ENCODE assay signal across 9 cellular contexts in the genomic region with DNA sequence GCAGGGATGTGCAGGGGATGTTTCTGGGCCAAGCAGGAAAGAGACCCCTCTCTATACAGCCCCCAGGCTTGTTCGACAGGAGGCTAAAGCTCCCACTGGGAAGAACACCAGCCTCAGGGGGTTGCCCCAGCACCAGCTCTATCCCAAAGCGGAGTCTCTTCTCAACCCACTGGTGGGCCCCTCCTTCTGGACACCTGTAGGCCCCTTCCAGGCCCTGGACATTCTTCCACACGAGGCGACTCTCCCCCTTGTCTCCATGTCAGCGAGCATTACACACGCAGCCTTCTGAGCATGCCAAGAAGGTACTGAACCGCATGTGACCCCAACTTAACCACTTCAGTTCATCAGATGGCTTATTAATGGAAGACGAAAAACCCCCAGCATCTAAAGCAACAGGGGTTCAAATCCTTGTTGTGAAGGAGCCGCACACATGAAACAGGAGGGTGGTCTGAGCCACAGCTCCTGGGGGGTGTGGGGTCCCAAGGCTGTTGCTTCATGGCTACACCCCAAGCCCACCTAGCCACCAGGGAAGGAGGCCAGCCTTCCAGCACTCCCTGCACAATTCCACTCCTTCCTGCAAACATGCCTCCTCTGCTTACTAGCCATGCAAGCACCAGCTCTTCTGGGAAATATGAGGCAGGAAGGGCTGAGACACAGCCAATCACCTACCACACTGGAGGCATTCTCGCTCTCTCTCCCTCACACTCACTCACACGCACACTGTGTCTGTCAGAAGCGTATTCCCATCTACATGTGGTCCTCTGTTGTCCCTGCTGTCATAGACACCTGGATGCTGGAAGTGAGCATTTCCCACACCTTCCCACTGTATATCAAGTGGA.
A peak's percentile ranks its signal among the peaks of the same experiment; 100 is the strongest.
DNase-seq lines count a peak whose midpoint lies in the region; ATAC-seq and TF ChIP-seq lines count a peak whose summit lies in the region.
"Had no signal": no experiment of that assay in that cellular context is flagged by ENCODE, and none has a peak within 500 bp of the region (broad histone marks: within the 10 kb centered on the region; RNA-seq: fewer than 3 reads in every experiment).

No MANE protein-coding gene starts in this region.

- peaks cover 72% of the 10 kb centered on the region for H3K79me2 ChIP-seq in neural cell (replicated peaks; ENCODE audit: insufficient read depth, low read length)

- peak overlapping the region; percentile 83 for H3K9ac ChIP-seq in neural cell (ENCODE audit: low read length)

- H3K9me2 ChIP-seq in neural cell (ENCODE audit: insufficient read depth, low read length): no peaks in the 10 kb centered on the region

- no peaks in the 10 kb centered on the region for H3K36me3 ChIP-seq in RWPE2 (ENCODE audit: low read depth)
- H3K36me3 ChIP-seq in neural cell (ENCODE audit: insufficient read depth, low read length): no peaks in the 10 kb centered on the region

- H3K4me3 ChIP-seq in RWPE2 (ENCODE audit: severe bottlenecking): no peak overlapping the region
- peak overlapping the region; percentile 22 for H3K4me3 ChIP-seq in fibroblast of the aortic adventitia (ENCODE audit: low read depth, low read length)
- H3K4me3 ChIP-seq in neural cell (ENCODE audit: low read length): peak overlapping the region; percentile 95

- no peak overlapping the region for H2AFZ ChIP-seq in neural cell (ENCODE audit: low read depth, low read length)

- H4K20me1 ChIP-seq in neural cell (ENCODE audit: insufficient read depth): peaks cover 57% of the 10 kb centered on the region

- H3K9me3 ChIP-seq in RWPE2 (ENCODE audit: severe bottlenecking) (no peaks in the 10 kb centered on the region), neural cell (ENCODE audit: low read length) (no peaks in the 10 kb centered on the region)

- H3K27me3 ChIP-seq in RWPE2 (ENCODE audit: insufficient read depth, poor library complexity, severe bottlenecking) (no peaks in the 10 kb centered on the region), neural cell (ENCODE audit: insufficient read depth, low read depth, low read length) (no peaks in the 10 kb centered on the region)

- H3K4me2 ChIP-seq in neural cell (ENCODE audit: low read length): peak overlapping the region; percentile 71

- ATAC-seq in RWPE2 (ENCODE audit: low read depth) (no peak), HG03571 (IDR thresholded peaks at IDR 0.05; ENCODE audit: unreplicated experiment) (no peak)

- H3K4me1 ChIP-seq in RWPE2 (ENCODE audit: insufficient read depth, poor library complexity, severe bottlenecking): peaks cover 6% of the 10 kb centered on the region

- no peak for TF ChIP-seq RAD21 in neural cell (conservative IDR thresholded peaks at IDR 0.05)

- TF ChIP-seq EP300 in neural cell (conservative IDR thresholded peaks at IDR 0.05; ENCODE audit: poor library complexity, severe bottlenecking): peak; percentile 13

- DNase-seq in RWPE2 (ENCODE audit: low spot score) (peak; percentile 78), fibroblast of the aortic adventitia (ENCODE audit: low read depth) (no peak), NCI-H1436 (lab: John Stamatoyannopoulos, UW) (no peak), NCI-H2029 (lab: John Stamatoyannopoulos, UW) (no peak), NCI-H524 treated with DMSO at 0.1 percent for 48 hours (lab: John Stamatoyannopoulos, UW) (no peak)

- 0 out of 2 replicates have a peak overlapping the region, but pooled peaks have one; percentile 22 for H3K27ac ChIP-seq in 22Rv1
- H3K27ac ChIP-seq in RWPE2 (ENCODE audit: poor library complexity, severe bottlenecking): no peak overlapping the region
- H3K27ac ChIP-seq in neural cell (ENCODE audit: low read length): peak overlapping the region; percentile 78
- H3K27ac ChIP-seq: epithelial cell of prostate had no signal

- TF ChIP-seq CTCF in 22Rv1 (IDR thresholded peaks at IDR 0.05): no peak
- TF ChIP-seq CTCF in RWPE2 (IDR thresholded peaks at IDR 0.05; ENCODE audit: poor library complexity, severe bottlenecking): no peak
- TF ChIP-seq CTCF in fibroblast of the aortic adventitia (IDR thresholded peaks at IDR 0.05; ENCODE audit: insufficient read depth, low read length): no peak
- no peak for TF ChIP-seq CTCF in neural cell (IDR thresholded peaks at IDR 0.05; ENCODE audit: poor library complexity, severe bottlenecking)

- peaks cover 3% of the 10 kb centered on the region for H3F3A ChIP-seq in neural cell (ENCODE audit: insufficient read depth, low read length, poor library complexity, severe bottlenecking)

TF ChIP-seq in neural cell, 6 proteins besides CTCF, POLR2A, EP300 and RAD21:
- peak; percentile 83 for TF ChIP-seq MXI1 (conservative IDR thresholded peaks at IDR 0.05; ENCODE audit: poor library complexity, severe bottlenecking)
- TF ChIP-seq EZH2 (IDR thresholded peaks at IDR 0.05; ENCODE audit: borderline replicate concordance, insufficient read depth, low read length, poor library complexity, severe bottlenecking): no peak
- no peak for TF ChIP-seq TAF1 (IDR thresholded peaks at IDR 0.05; ENCODE audit: low read depth)
- TF ChIP-seq, protein P1, sequence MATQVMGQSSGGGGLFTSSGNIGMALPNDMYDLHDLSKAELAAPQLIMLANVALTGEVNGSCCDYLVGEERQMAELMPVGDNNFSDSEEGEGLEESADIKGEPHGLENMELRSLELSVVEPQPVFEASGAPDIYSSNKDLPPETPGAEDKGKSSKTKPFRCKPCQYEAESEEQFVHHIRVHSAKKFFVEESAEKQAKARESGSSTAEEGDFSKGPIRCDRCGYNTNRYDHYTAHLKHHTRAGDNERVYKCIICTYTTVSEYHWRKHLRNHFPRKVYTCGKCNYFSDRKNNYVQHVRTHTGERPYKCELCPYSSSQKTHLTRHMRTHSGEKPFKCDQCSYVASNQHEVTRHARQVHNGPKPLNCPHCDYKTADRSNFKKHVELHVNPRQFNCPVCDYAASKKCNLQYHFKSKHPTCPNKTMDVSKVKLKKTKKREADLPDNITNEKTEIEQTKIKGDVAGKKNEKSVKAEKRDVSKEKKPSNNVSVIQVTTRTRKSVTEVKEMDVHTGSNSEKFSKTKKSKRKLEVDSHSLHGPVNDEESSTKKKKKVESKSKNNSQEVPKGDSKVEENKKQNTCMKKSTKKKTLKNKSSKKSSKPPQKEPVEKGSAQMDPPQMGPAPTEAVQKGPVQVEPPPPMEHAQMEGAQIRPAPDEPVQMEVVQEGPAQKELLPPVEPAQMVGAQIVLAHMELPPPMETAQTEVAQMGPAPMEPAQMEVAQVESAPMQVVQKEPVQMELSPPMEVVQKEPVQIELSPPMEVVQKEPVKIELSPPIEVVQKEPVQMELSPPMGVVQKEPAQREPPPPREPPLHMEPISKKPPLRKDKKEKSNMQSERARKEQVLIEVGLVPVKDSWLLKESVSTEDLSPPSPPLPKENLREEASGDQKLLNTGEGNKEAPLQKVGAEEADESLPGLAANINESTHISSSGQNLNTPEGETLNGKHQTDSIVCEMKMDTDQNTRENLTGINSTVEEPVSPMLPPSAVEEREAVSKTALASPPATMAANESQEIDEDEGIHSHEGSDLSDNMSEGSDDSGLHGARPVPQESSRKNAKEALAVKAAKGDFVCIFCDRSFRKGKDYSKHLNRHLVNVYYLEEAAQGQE (IDR thresholded peaks at IDR 0.05; ENCODE audit: borderline replicate concordance): peak; percentile 64
- TF ChIP-seq POLR2AphosphoS5 (IDR thresholded peaks at IDR 0.05): peak; percentile 77
- peak; percentile 24 for TF ChIP-seq SMC3 (conservative IDR thresholded peaks at IDR 0.05; ENCODE audit: poor library complexity)
